In the genomic region with DNA sequence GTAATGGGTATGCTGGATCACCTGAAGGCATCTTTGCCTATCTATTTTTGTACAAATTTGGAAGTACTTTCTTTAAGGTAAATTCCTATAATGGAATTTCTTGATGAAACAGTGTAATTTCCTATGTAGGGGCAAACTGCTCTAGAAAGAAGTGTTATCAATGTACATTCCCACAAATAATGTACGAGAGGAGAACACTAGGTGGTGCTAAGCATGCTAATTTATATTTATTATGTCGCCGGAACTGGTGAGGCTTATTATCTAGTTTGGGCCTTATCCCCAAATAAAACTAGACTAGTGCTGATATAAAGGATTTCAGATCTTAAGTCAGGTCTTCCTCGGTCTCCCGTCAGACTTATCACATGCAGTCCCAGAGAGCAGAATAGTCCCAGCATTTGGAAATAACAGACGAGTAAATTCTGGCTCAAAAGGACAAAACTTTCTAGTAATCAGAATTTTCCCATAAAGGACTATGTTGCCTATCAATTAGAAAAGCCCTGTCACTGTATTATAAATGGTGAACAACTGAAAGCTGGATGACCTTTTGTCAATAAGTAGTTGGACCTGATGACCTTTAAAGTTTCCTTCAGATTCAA, we compare ENCODE assay signal across 9 cellular contexts.
DNase-seq lines count a peak whose midpoint lies in the region; ATAC-seq and TF ChIP-seq lines count a peak whose summit lies in the region.
"Had no signal": no experiment of that assay in that cellular context is flagged by ENCODE, and none has a peak within 500 bp of the region (broad histone marks: within the 10 kb centered on the region; RNA-seq: fewer than 3 reads in every experiment).

No MANE protein-coding gene starts in this region.

- H3K4me3 ChIP-seq in lower leg skin (ENCODE audit: low read depth, poor library complexity, severe bottlenecking): no peak overlapping the region
- H3K4me3 ChIP-seq: lower lobe of right lung had no signal

- H3K27ac ChIP-seq in RWPE1: no peak overlapping the region
- H3K27ac ChIP-seq: lower lobe of right lung had no signal

- intact Hi-C loops in posterior vena cava (cut with DNase I) (no loop called here), lower leg skin (cut with DNase I; ENCODE audit: low total_unique reads) (loop anchor here (10.0 kb wide), 1 partner anchor 129 kb away; no protein-coding TSS in a partner anchor)

- POLR2A ChIA-PET in RWPE1 (lab: Yijun Ruan, JAX; ENCODE audit: low non-redundant PET): no interaction called here

- CTCF ChIA-PET in RWPE1 (lab: Yijun Ruan, JAX): interaction anchor here (0.6 to 1.3 kb wide), 2 partner anchors 10 to 11 kb away, joined by 3 to 4 read pairs; no protein-coding TSS in a partner anchor

- ATAC-seq in GM19467 (IDR thresholded peaks at IDR 0.05; ENCODE audit: unreplicated experiment): no peak

- WGBS in lower leg skin, 2 donors: 27 to 29% methylated on average over 6 of the region's 6 CpGs

- DNase-seq in 8988T (peak; percentile 78), GM20000 (ENCODE audit: low spot score) (peak; percentile 10), RWPE1 (ENCODE audit: low spot score) (no peak), globus pallidus (ENCODE audit: low spot score) (peak; percentile 18), posterior vena cava (ENCODE audit: low spot score) (no peak), lower leg skin (ENCODE audit: low spot score in 2 of 2) (no peak)
- no peak for DNase-seq in activated T-cell treated with anti-CD3 and anti-CD28 coated beads, Interleukin-2, amount 50 U/mL, for 1 hour
- DNase-seq: lower lobe of right lung had no signal

- TF ChIP-seq CTCF in GM20000 (IDR thresholded peaks at IDR 0.05; ENCODE audit: extremely low read depth, missing control alignments) (peak; percentile 15), RWPE1 (conservative IDR thresholded peaks at IDR 0.05; ENCODE audit: low read depth) (peak; percentile 64), lower leg skin (IDR thresholded peaks at IDR 0.05) (no peak)

- TF ChIP-seq POLR2A in lower leg skin (IDR thresholded peaks at IDR 0.05): no peak

Comparison
In these comparisons a context has a peak if more than half of its experiments do, and no peak if none do; other contexts are left out.
1. DNase-seq: peak in 8988T (single experiment), GM20000 (single experiment) and globus pallidus (single experiment); none in RWPE1 (single experiment), activated T-cell treated with anti-CD3 and anti-CD28 coated beads, Interleukin-2, amount 50 U/mL, for 1 hour (single experiment), posterior vena cava (single experiment) and lower leg skin (0 of 2).
2. CTCF ChIP-seq: peak in GM20000 (single experiment) and RWPE1 (single experiment); none in lower leg skin (0 of 3).